Comparison of ENCODE assay signal across 1 cellular context in the genomic region with DNA sequence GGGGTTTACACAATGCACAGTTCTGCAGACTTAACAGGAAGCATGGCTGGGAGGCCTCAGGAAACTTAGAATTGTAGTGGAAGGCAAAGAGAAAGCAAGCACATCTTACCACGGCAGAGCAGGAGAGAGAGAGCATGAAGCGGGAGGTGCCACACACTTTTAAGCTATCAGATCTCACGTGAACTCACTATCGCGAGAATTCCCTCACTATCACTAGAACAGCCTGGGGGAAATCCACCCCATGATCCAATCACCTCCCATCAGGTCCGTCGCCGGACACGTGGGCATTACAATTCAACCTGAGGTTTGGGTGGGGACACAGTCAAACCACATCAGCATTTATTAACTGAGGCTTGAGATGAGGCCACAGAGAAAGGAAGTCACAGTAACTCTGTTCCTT.
TF ChIP-seq lines count a peak whose summit lies in the region.

No MANE protein-coding gene starts in this region.

TF ChIP-seq in K562, 482 proteins besides CTCF, POLR2A, EP300 and RAD21 (continued from another document):
- TF ChIP-seq ZNF518B (CRISPR knock-in tag; IDR thresholded peaks at IDR 0.05) = no peak
- TF ChIP-seq ELF4 (CRISPR knock-in tag; IDR thresholded peaks at IDR 0.05) = no peak
- no peak for TF ChIP-seq CREB5 (CRISPR knock-in tag; IDR thresholded peaks at IDR 0.05)
- TF ChIP-seq ARID2 (IDR thresholded peaks at IDR 0.05) = no peak
- TF ChIP-seq L3MBTL2 (IDR thresholded peaks at IDR 0.05) = peak; percentile 52
